26 cellular contexts compared by ENCODE assay signal in the genomic region with DNA sequence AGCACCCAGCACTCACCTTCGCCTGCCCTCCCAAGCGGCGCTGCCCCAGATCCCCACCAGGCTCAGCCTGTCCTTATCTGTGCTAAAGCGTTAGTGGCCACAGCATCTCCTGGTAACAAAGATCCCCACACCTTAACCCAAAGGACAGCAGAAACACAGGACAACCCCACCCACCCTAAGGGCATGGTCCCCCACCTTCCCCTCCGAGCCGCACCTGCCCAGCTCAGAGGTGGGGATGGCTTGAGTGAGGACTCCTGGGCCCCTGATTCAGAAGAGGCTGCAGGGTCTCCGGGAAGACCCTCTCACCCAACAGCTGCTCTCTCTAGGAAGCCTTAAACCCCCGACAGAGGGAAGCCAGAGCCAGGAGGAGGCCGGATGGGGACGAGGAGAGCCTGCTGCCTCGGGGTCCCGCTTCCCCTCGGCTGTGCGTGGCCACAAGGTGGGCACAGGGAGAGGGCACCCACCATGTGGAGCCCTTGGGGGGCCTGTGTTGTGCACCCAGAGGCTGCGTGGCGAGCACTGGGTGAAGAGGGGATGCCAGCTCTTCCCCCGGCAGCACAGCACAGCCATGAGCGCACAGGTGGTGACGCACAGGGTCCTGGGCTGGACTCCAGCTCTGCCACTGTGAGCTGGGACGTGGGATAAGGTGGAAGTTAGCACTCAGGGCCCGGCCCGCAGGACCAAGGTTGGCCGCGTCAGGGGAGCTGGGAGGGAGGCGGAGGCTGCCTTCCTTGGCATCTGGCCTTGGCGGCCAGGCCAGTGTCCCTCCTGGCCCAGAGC. TPM values are rescaled to one million over a fixed set of nuclear protein-coding genes. Genes with fewer than 3 reads are reported as not detected.
"Had no signal": no experiment of that assay in that cellular context is flagged by ENCODE, and none has a peak within 500 bp of the region (broad histone marks: within the 10 kb centered on the region; RNA-seq: fewer than 3 reads in every experiment).

No MANE protein-coding gene starts in this region.

- H3K36me3 ChIP-seq: adrenal gland, ascending aorta, brain microvascular endothelial cell, ovary, stomach, suprapubic skin, tibial nerve, WERI-Rb-1 had no signal

- H3K4me1 ChIP-seq: ascending aorta had no signal

- H3K27me3 ChIP-seq: ascending aorta, ovary had no signal

- H3K9me3 ChIP-seq: adrenal gland, ascending aorta, ovary, stomach, suprapubic skin, tibial nerve had no signal

- DNase-seq: activated CD4-positive, alpha-beta T cell treated with anti-CD3 and anti-CD28 coated beads for 1 hour; activated CD4-positive, alpha-beta T cell treated with anti-CD3 and anti-CD28 coated beads, Interleukin-2, amount 50 U/mL, for 4 hours; activated CD8-positive, alpha-beta memory T cell treated with anti-CD3 and anti-CD28 coated beads for 24 hours; activated CD8-positive, alpha-beta memory T cell treated with anti-CD3 and anti-CD28 coated beads, Interleukin-2, amount 50 U/mL, for 4 hours; activated T-cell treated with anti-CD3 and anti-CD28 coated beads, Interleukin-2, amount 50 U/mL, for 24 hours; brain microvascular endothelial cell; central memory CD4-positive, alpha-beta T cell; effector memory CD8-positive, alpha-beta T cell; foreskin melanocyte; left colon; natural killer cell; ovary; small intestine; stimulated activated CD4-positive, alpha-beta T cell treated with anti-CD3 and anti-CD28 coated beads, Interleukin-15, amount 100 ng/mL, for 24 hours; stomach; WERI-Rb-1 had no signal

- ATAC-seq: activated T-helper 17 cell treated with anti-CD3 and anti-CD28 coated beads, Interleukin-2, amount 50 U/mL, for 72 hours; effector memory CD8-positive, alpha-beta T cell; esophagus mucosa; left colon; natural killer cell; sciatic nerve; stimulated activated memory B cell treated with anti-CD40 and anti-IgM and Interleukin-4, amounts not matched to agents 10 μg/mL and 1 μg/mL and 100 μg/mL, for 72 hours had no signal

- H3K27ac ChIP-seq: adrenal gland, ascending aorta, brain microvascular endothelial cell, ovary, stomach, suprapubic skin, tibial nerve, WERI-Rb-1 had no signal

- H3K4me3 ChIP-seq: adrenal gland, ascending aorta, lung, ovary, stomach, suprapubic skin, tibial nerve had no signal

RNA-seq across cellular contexts. Expression of gene COL9A3, which starts 52.5 kb away (rescaled TPM):
- total RNA-seq: activated T-helper 17 cell treated with anti-CD3 and anti-CD28 coated beads, Interleukin-2, amount 50 U/mL, for 72 hours had no signal

RNA-seq across cellular contexts. Expression of gene NTSR1, which starts 55.7 kb away (rescaled TPM):
- total RNA-seq: activated T-helper 17 cell treated with anti-CD3 and anti-CD28 coated beads, Interleukin-2, amount 50 U/mL, for 72 hours; ascending aorta; esophagus mucosa; mesenteric fat pad had no signal
